ENCODE assay signal across 1 cellular context in genomic region chr3:47163023-47163989, GRCh38.
A peak's percentile ranks its signal among the peaks of the same experiment; 100 is the strongest.
TF ChIP-seq lines count a peak whose summit lies in the region.

No MANE protein-coding gene starts in this region.

TF ChIP-seq in HEK293, 187 proteins besides CTCF, POLR2A, EP300 and RAD21 (continued from another document):
- TF ChIP-seq ZBTB11 (tag by site-specific recombination; conservative IDR thresholded peaks at IDR 0.05; ENCODE audit: low read depth) (peak; percentile 88), ZNF626 (tag by site-specific recombination; IDR thresholded peaks at IDR 0.05) (no peak), ZNF157 (tag by site-specific recombination; IDR thresholded peaks at IDR 0.05) (no peak), ZNF2 (tag by site-specific recombination; IDR thresholded peaks at IDR 0.05) (peak; percentile 53; the same call in 1 of the 2 replicates), HIC1 (tag by site-specific recombination; IDR thresholded peaks at IDR 0.05) (no peak), ZNF324 (tag by site-specific recombination; IDR thresholded peaks at IDR 0.05) (0 out of 2 replicates have a peak, but pooled peaks have one; percentile 18)
- TF ChIP-seq, protein P1, sequence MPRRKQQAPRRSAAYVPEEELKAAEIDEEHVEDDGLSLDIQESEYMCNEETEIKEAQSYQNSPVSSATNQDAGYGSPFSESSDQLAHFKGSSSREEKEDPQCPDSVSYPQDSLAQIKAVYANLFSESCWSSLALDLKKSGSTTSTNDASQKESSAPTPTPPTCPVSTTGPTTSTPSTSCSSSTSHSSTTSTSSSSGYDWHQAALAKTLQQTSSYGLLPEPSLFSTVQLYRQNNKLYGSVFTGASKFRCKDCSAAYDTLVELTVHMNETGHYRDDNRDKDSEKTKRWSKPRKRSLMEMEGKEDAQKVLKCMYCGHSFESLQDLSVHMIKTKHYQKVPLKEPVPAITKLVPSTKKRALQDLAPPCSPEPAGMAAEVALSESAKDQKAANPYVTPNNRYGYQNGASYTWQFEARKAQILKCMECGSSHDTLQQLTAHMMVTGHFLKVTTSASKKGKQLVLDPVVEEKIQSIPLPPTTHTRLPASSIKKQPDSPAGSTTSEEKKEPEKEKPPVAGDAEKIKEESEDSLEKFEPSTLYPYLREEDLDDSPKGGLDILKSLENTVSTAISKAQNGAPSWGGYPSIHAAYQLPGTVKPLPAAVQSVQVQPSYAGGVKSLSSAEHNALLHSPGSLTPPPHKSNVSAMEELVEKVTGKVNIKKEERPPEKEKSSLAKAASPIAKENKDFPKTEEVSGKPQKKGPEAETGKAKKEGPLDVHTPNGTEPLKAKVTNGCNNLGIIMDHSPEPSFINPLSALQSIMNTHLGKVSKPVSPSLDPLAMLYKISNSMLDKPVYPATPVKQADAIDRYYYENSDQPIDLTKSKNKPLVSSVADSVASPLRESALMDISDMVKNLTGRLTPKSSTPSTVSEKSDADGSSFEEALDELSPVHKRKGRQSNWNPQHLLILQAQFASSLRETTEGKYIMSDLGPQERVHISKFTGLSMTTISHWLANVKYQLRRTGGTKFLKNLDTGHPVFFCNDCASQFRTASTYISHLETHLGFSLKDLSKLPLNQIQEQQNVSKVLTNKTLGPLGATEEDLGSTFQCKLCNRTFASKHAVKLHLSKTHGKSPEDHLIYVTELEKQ (tag by site-specific recombination; IDR thresholded peaks at IDR 0.05; ENCODE audit: borderline replicate concordance), result no peak
